Comparison of ENCODE assay signal across 10 cellular contexts in the genomic region with DNA sequence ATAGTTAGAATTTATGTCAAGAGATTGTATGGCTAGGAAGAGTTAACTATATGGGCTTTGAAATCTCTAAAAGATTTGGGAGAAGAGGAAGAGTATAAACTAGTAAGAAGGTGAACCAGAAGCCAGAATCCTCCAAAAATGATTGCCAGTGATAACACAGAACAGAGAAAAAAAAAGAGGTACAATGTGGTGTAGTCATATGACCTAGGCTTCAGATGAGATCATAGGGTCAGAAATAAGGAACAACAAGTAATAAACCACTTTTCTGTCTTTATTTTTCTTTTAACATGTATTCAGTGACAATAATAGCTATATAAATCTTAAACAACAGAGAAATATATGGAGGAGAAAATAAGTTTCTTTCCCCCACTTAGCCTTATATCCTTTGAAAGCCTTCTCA. TPM values are rescaled to one million over a fixed set of nuclear protein-coding genes. Genes with fewer than 3 reads are reported as not detected.
DNase-seq lines count a peak whose midpoint lies in the region; ATAC-seq, FAIRE-seq and TF ChIP-seq lines count a peak whose summit lies in the region.
"Had no signal": no experiment of that assay in that cellular context is flagged by ENCODE, and none has a peak within 500 bp of the region (broad histone marks: within the 10 kb centered on the region; RNA-seq: fewer than 3 reads in every experiment).

No MANE protein-coding gene starts in this region.

- POLR2A ChIA-PET in CD4-positive, alpha-beta T cell (lab: Charles Lee) = interaction anchor here (1.7 to 2.4 kb wide), 2 partner anchors 42 to 53 kb away, joined by 6 to 14 read pairs; no protein-coding TSS in a partner anchor
- POLR2A ChIA-PET in naive thymus-derived CD4-positive, alpha-beta T cell (lab: Charles Lee) = interaction anchor here (1.1 to 10.0 kb wide), 3 partner anchors 41 to 146 kb away, joined by 4 to 178 read pairs (median 5); partner anchors contain the start of gene FOXJ2

- no peak for ATAC-seq in CD4-positive, alpha-beta T cell (ENCODE audit: poor library complexity)
- ATAC-seq in naive thymus-derived CD4-positive, alpha-beta T cell = no peak

- peaks cover 27 to 54% of the 10 kb centered on the region in 2 donors for H3K4me1 ChIP-seq in naive thymus-derived CD4-positive, alpha-beta T cell (ENCODE audit: control insufficient read depth in 2 of 2, insufficient read depth in 2 of 2, low read length in 2 of 2)
- H3K4me1 ChIP-seq in small intestine (ENCODE audit: control insufficient read depth in 2 of 2, insufficient read depth in 1 of 2, low read depth in 1 of 2, low read length in 1 of 2) = no peaks in the 10 kb centered on the region

- H3K4me3 Mint-ChIP-seq in CD4-positive, alpha-beta T cell = peak overlapping the region; percentile 70
- H3K4me3 Mint-ChIP-seq in HFFc6 = no peak overlapping the region
- peak overlapping the region; percentile 1 to 95 (median 60) for H3K4me3 Mint-ChIP-seq in naive thymus-derived CD4-positive, alpha-beta T cell

- CTCF ChIA-PET in CD4-positive, alpha-beta T cell (lab: Charles Lee) = interaction anchor here (1.5 to 1.8 kb wide), 2 partner anchors 34 to 147 kb away, joined by 4 to 6 read pairs; no protein-coding TSS in a partner anchor
- CTCF ChIA-PET in naive thymus-derived CD4-positive, alpha-beta T cell (lab: Charles Lee) = interaction anchor here (1.1 to 7.8 kb wide), 2 partner anchors 14 to 34 kb away, joined by 3 to 158 read pairs; partner anchors contain the start of gene C3AR1

- no peak for DNase-seq in CD4-positive, alpha-beta T cell
- DNase-seq in HFFc6 (no peak), small intestine (no peak), foreskin fibroblast (no peak)
- DNase-seq in naive thymus-derived CD4-positive, alpha-beta T cell = no peak
- no peak for DNase-seq in activated CD4-positive, CD25-positive, alpha-beta regulatory T cell treated with anti-CD3 and anti-CD28 coated beads, Interleukin-2, amount 50 U/mL, for 72 hours
- DNase-seq: EL, SW 1271 had no signal

- H3K9me3 ChIP-seq in CD4-positive, alpha-beta T cell (ENCODE audit: control insufficient read depth, low read length) = no peaks in the 10 kb centered on the region
- no peaks in the 10 kb centered on the region for H3K9me3 ChIP-seq in naive thymus-derived CD4-positive, alpha-beta T cell (ENCODE audit: control insufficient read depth in 2 of 3, low read length in 3 of 3)
- H3K9me3 ChIP-seq in small intestine (ENCODE audit: control insufficient read depth, low read depth) = no peaks in the 10 kb centered on the region

- peak overlapping the region; percentile 98 for H3K27ac Mint-ChIP-seq in CD4-positive, alpha-beta T cell
- H3K27ac Mint-ChIP-seq in HFFc6 = peak overlapping the region; percentile 4; the same call in 1 of the 2 replicates
- peak overlapping the region; percentile 1 to 100 (median 97) for H3K27ac Mint-ChIP-seq in naive thymus-derived CD4-positive, alpha-beta T cell

- peaks cover 67% of the 10 kb centered on the region for H3K4me1 Mint-ChIP-seq in CD4-positive, alpha-beta T cell (ENCODE audit: low read depth)
- H3K4me1 Mint-ChIP-seq in HFFc6 (ENCODE audit: low read depth) = peaks cover 64% of the 10 kb centered on the region
- H3K4me1 Mint-ChIP-seq in naive thymus-derived CD4-positive, alpha-beta T cell = peaks cover 30 to 80% (median 53%) of the 10 kb centered on the region in 7 donors

- H3K36me3 ChIP-seq in naive thymus-derived CD4-positive, alpha-beta T cell (ENCODE audit: control insufficient read depth in 2 of 3, insufficient read depth in 3 of 3, low read length in 3 of 3) = no peaks in the 10 kb centered on the region
- H3K36me3 ChIP-seq in small intestine (ENCODE audit: control insufficient read depth in 2 of 2, insufficient read depth in 2 of 2, low read length in 2 of 2) = no peaks in the 10 kb centered on the region

- no peaks in the 10 kb centered on the region for H3K27me3 ChIP-seq in CD4-positive, alpha-beta T cell (ENCODE audit: control insufficient read depth, insufficient read depth, low read length)
- no peaks in the 10 kb centered on the region for H3K27me3 ChIP-seq in naive thymus-derived CD4-positive, alpha-beta T cell (ENCODE audit: control insufficient read depth in 2 of 2, insufficient read depth in 2 of 2, low read length in 2 of 2)
- no peaks in the 10 kb centered on the region for H3K27me3 ChIP-seq in small intestine (ENCODE audit: control insufficient read depth in 2 of 2, insufficient read depth in 2 of 2, low read length in 2 of 2)

- TF ChIP-seq CTCF in CD4-positive, alpha-beta T cell (IDR thresholded peaks at IDR 0.05) = no peak
- no peak for TF ChIP-seq CTCF in HFFc6 (IDR thresholded peaks at IDR 0.05)
- no peak for TF ChIP-seq CTCF in VCaP (conservative IDR thresholded peaks at IDR 0.05)
- TF ChIP-seq CTCF in foreskin fibroblast (IDR thresholded peaks at IDR 0.05; ENCODE audit: low read depth, low read length) = no peak

- H3K27me3 Mint-ChIP-seq in CD4-positive, alpha-beta T cell = no peaks in the 10 kb centered on the region
- peaks cover 4% of the 10 kb centered on the region for H3K27me3 Mint-ChIP-seq in HFFc6 (ENCODE audit: insufficient read depth)
- H3K27me3 Mint-ChIP-seq in naive thymus-derived CD4-positive, alpha-beta T cell = no peaks in the 10 kb centered on the region

- H3K9me3 Mint-ChIP-seq in CD4-positive, alpha-beta T cell = no peaks in the 10 kb centered on the region
- H3K9me3 Mint-ChIP-seq in HFFc6 = no peaks in the 10 kb centered on the region
- peaks cover 0 to 1% (median 0%) of the 10 kb centered on the region in 11 donors for H3K9me3 Mint-ChIP-seq in naive thymus-derived CD4-positive, alpha-beta T cell

- peaks cover 26% of the 10 kb centered on the region for H3K36me3 Mint-ChIP-seq in CD4-positive, alpha-beta T cell (ENCODE audit: low read depth)
- H3K36me3 Mint-ChIP-seq in HFFc6 (ENCODE audit: low read depth) = peaks cover under 1% of the 10 kb centered on the region; the same call in 1 of the 2 replicates
- H3K36me3 Mint-ChIP-seq in naive thymus-derived CD4-positive, alpha-beta T cell = peaks cover under 1 to 10% (median 4%) of the 10 kb centered on the region in 5 donors

- H3K4me3 ChIP-seq in naive thymus-derived CD4-positive, alpha-beta T cell (ENCODE audit: low read length) = no peak overlapping the region
- H3K4me3 ChIP-seq in small intestine (ENCODE audit: low read depth in 1 of 2, low read length in 2 of 2) = no peak overlapping the region
- no peak overlapping the region for H3K4me3 ChIP-seq in foreskin fibroblast (ENCODE audit: low read depth in 1 of 2, low read length in 2 of 2)

- intact Hi-C loops in CD4-positive, alpha-beta T cell (cut with DNase I, micrococcal nuclease) = loop anchor here in 1 of 2 experiments (2.0 kb wide), 1 partner anchor 47 kb away; the partner anchor contains the start of gene FOXJ2
- intact Hi-C loops in naive thymus-derived CD4-positive, alpha-beta T cell (cut with micrococcal nuclease) = loop anchor here (2.0 to 10.0 kb wide), 3 partner anchors 145 to 1395 kb away; partner anchors contain the start of genes PEX5 (in 1 of the 2) and ZNF384 (in 1 of the 2)

- no peak for FAIRE-seq in small intestine (lab: Jason Lieb, UNC)
- FAIRE-seq: GM18507 had no signal

- peak overlapping the region; percentile 13 for H3K27ac ChIP-seq in CD4-positive, alpha-beta T cell (ENCODE audit: low read depth, low read length)
- H3K27ac ChIP-seq in VCaP (peak overlapping the region; percentile 95; the same call in 1 of the 2 replicates), small intestine (ENCODE audit: low read depth in 1 of 2, low read length in 1 of 2) (no peak overlapping the region)
- peak overlapping the region; percentile 94 for H3K27ac ChIP-seq in naive thymus-derived CD4-positive, alpha-beta T cell (ENCODE audit: low read depth, low read length)

RNA-seq across cellular contexts. Expression of gene NECAP1, which starts 1.9 kb away (rescaled TPM):
- 100 to 1,000 TPM; 119 to 121 TPM for total RNA-seq in CD4-positive, alpha-beta T cell
- total RNA-seq in HFFc6 (2021; fragmentation: NEBNext Ultra II Directional; extraction: Animal tissue kit (Norgen Biotek cat#: 25700)) = 10 to 100 TPM; 41.1 to 48.9 (median 45.0) TPM
- total RNA-seq in naive thymus-derived CD4-positive, alpha-beta T cell = 10 to 100 TPM; 41.8 to 92.0 (median 56.7) TPM
- 10 to 100 TPM; 22.5 to 23.9 TPM for polyA plus RNA-seq in naive thymus-derived CD4-positive, alpha-beta T cell
- 10 to 100 TPM; 23.6 to 49.0 (median 33.2) TPM for polyA plus RNA-seq in small intestine

RNA-seq across cellular contexts. Expression of gene C3AR1, which starts 14.0 kb away (rescaled TPM):
- 1 to 10 TPM; 1.4 TPM for total RNA-seq in CD4-positive, alpha-beta T cell
- under 1 TPM; 0.38 to 0.85 (median 0.62) TPM for total RNA-seq in HFFc6 (2021; fragmentation: NEBNext Ultra II Directional; extraction: Animal tissue kit (Norgen Biotek cat#: 25700))
- 10 to 100 TPM in 1 of 5 experiments, 1 to 10 TPM in 3, under 1 TPM in 1; 0.66 to 12.7 (median 3.0) TPM for total RNA-seq in naive thymus-derived CD4-positive, alpha-beta T cell
- under 1 TPM; 0.54 to 0.62 TPM for polyA plus RNA-seq in naive thymus-derived CD4-positive, alpha-beta T cell
- 1 to 10 TPM; 2.7 to 7.5 (median 2.9) TPM for polyA plus RNA-seq in small intestine

RNA-seq across cellular contexts. Expression of gene CLEC4A, which starts 43.3 kb away (rescaled TPM):
- 1 to 10 TPM in 1 of 2 experiments, under 1 TPM in 1; 0.39 to 1.0 TPM for total RNA-seq in CD4-positive, alpha-beta T cell
- under 1 TPM in 5 of 6 experiments, not detected in 1; 0.23 to 0.38 (median 0.34) TPM for total RNA-seq in HFFc6 (2021; fragmentation: NEBNext Ultra II Directional; extraction: Animal tissue kit (Norgen Biotek cat#: 25700))
- total RNA-seq in naive thymus-derived CD4-positive, alpha-beta T cell = 10 to 100 TPM in 1 of 5 experiments, 1 to 10 TPM in 2, under 1 TPM in 2; 0.30 to 25.8 (median 1.3) TPM
- 1 to 10 TPM in 1 of 2 donors, under 1 TPM in 1; 0.59 to 2.1 TPM for polyA plus RNA-seq in naive thymus-derived CD4-positive, alpha-beta T cell
- polyA plus RNA-seq in small intestine = 1 to 10 TPM in 2 of 3 donors, under 1 TPM in 1; 0.79 to 7.6 (median 4.0) TPM

RNA-seq across cellular contexts. Expression of gene FOXJ2, which starts 47.6 kb away (rescaled TPM):
- total RNA-seq in CD4-positive, alpha-beta T cell = 10 to 100 TPM; 36.3 to 38.5 TPM
- total RNA-seq in HFFc6 (2021; fragmentation: NEBNext Ultra II Directional; extraction: Animal tissue kit (Norgen Biotek cat#: 25700)) = 10 to 100 TPM; 15.3 to 17.5 (median 15.9) TPM
- total RNA-seq in naive thymus-derived CD4-positive, alpha-beta T cell = 10 to 100 TPM; 19.8 to 30.2 (median 28.9) TPM
- 10 to 100 TPM; 11.2 to 15.5 TPM for polyA plus RNA-seq in naive thymus-derived CD4-positive, alpha-beta T cell
- polyA plus RNA-seq in small intestine = 1 to 10 TPM; 3.8 to 6.8 (median 4.0) TPM

Comparison
In these comparisons a context has a peak if more than half of its experiments do, and no peak if none do; other contexts are left out.
1. H3K27ac ChIP-seq: peak in CD4-positive, alpha-beta T cell (single experiment), VCaP (single experiment) and naive thymus-derived CD4-positive, alpha-beta T cell (single experiment); none in small intestine (0 of 2).
2. H3K27ac Mint-ChIP-seq: peak in every context shown above with its lines; median percentile 98 in CD4-positive, alpha-beta T cell; 97 in naive thymus-derived CD4-positive, alpha-beta T cell; 4 in HFFc6.